Comparison of ENCODE assay signal across 1 cellular context in genomic region chr2:69936913-69937312, GRCh38.
TF ChIP-seq lines count a peak whose summit lies in the region.

No MANE protein-coding gene starts in this region.

TF ChIP-seq in IMR-90, 13 proteins besides CTCF, POLR2A, EP300 and RAD21:
- TF ChIP-seq NFE2L2 (IDR thresholded peaks at IDR 0.05; ENCODE audit: low read depth, low read length) (no peak), MAFK (IDR thresholded peaks at IDR 0.05; ENCODE audit: low read depth, low read length) (no peak), MAZ (IDR thresholded peaks at IDR 0.05; ENCODE audit: borderline replicate concordance, low read depth, low read length) (no peak), BHLHE40 (IDR thresholded peaks at IDR 0.05; ENCODE audit: low read depth, low read length) (no peak), MXI1 (IDR thresholded peaks at IDR 0.05; ENCODE audit: borderline replicate concordance, low read depth, low read length) (no peak), CHD1 (IDR thresholded peaks at IDR 0.05; ENCODE audit: low read depth, low read length) (no peak), ELK1 (IDR thresholded peaks at IDR 0.05; ENCODE audit: borderline replicate concordance, low read depth, low read length) (no peak), CEBPB (IDR thresholded peaks at IDR 0.05; ENCODE audit: low read depth, low read length) (no peak), SMC3 (IDR thresholded peaks at IDR 0.05; ENCODE audit: low read depth, low read length) (no peak), RCOR1 (IDR thresholded peaks at IDR 0.05; ENCODE audit: insufficient replicate concordance, low read length) (no peak), RFX5 (IDR thresholded peaks at IDR 0.05; ENCODE audit: low read depth, low read length) (no peak), USF2 (IDR thresholded peaks at IDR 0.05; ENCODE audit: low read depth, low read length) (no peak), FOS (IDR thresholded peaks at IDR 0.05; ENCODE audit: low read depth, low read length) (no peak)
